In genomic region chr12:5548152-5548933, GRCh38 we compare ENCODE assay signal across 20 cellular contexts.
"Had no signal": no experiment of that assay in that cellular context is flagged by ENCODE, and none has a peak within 500 bp of the region (broad histone marks: within the 10 kb centered on the region; RNA-seq: fewer than 3 reads in every experiment).

No MANE protein-coding gene starts in this region.

- H3K4me1 ChIP-seq: ascending aorta, breast epithelium, prostate gland, stomach had no signal

- H3K9me3 ChIP-seq: prostate gland had no signal

- H3K36me3 ChIP-seq: ascending aorta, breast epithelium, neural progenitor cell, prostate gland, stomach had no signal

- H3K27me3 ChIP-seq: ascending aorta, neural progenitor cell had no signal

- H3K4me3 ChIP-seq: ascending aorta, breast epithelium, neural progenitor cell, prostate gland, stomach had no signal

- H3K27ac ChIP-seq: ascending aorta, breast epithelium, epithelial cell of prostate, neural progenitor cell, prostate gland, stomach had no signal

- DNase-seq: activated CD4-positive, alpha-beta T cell treated with anti-CD3 and anti-CD28 coated beads, Interleukin-2, amount 10 ng/mL, durations not matched to agents 7 days and 5 days; activated CD8-positive, alpha-beta memory T cell treated with anti-CD3 and anti-CD28 coated beads, Interleukin-2, amount 50 U/mL, for 4 hours; activated effector memory CD4-positive, alpha-beta T cell treated with Interleukin-2 at 50 U/mL for 16 hours; activated naive CD4-positive, alpha-beta T cell treated with anti-CD3 and anti-CD28 coated beads, Interleukin-2, amount 50 U/mL, for 16 hours; activated T-cell treated with anti-CD3 and anti-CD28 coated beads, Interleukin-2, amount 50 U/mL, for 4 hours; cerebellar nuclear complex; effector memory CD8-positive, alpha-beta T cell; foreskin melanocyte; kidney; left ventricle myocardium superior; naive B cell; stimulated activated CD4-positive, alpha-beta T cell treated with anti-CD3 and anti-CD28 coated beads, Interleukin-4, amount 100 ng/mL, for 24 hours; stomach; T-helper 1 cell; T1000 had no signal
